2 cellular contexts compared by ENCODE assay signal in the genomic region with DNA sequence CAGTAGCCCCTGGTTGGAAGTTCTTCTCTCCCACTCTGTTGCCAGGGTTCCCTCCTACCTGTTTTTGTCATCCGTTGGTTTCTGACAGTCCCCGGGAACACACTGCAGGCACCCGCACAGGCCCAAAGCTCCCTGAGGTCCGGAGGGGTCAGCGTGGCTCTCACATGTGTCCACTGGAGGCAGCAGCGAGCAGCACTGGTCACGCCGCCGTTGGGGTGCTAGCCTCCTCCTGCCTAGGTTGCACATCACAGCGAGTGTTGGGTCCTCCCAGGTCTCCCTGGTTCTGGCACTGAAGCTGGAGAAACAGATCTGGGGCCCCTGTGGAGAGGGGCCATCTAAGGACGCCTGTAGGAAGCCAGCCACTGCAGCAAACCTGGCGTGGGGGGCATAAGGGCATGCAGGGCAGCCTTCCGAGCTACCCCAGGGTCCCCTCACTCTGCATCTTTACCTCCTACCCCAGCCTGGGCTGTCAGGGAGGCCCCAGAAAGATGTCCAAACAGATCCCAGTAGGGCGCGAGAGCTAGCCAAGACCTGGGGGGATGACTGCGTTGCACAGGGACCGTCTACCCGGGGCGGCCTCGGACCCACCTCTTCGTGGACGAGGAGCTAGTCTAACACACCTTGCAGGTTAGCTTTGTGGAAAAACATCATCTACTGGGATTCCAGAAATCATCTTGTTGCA.
TF ChIP-seq lines count a peak whose summit lies in the region.

No MANE protein-coding gene starts in this region.

TF ChIP-seq in GM12878, 131 proteins besides CTCF, POLR2A, EP300 and RAD21:
- no peak for TF ChIP-seq SMAD5 (IDR thresholded peaks at IDR 0.05; ENCODE audit: low read depth)
- no peak for TF ChIP-seq KDM1A (IDR thresholded peaks at IDR 0.05; ENCODE audit: borderline replicate concordance)
- TF ChIP-seq CREM (IDR thresholded peaks at IDR 0.05; ENCODE audit: low read depth) = no peak
- TF ChIP-seq, protein P1, sequence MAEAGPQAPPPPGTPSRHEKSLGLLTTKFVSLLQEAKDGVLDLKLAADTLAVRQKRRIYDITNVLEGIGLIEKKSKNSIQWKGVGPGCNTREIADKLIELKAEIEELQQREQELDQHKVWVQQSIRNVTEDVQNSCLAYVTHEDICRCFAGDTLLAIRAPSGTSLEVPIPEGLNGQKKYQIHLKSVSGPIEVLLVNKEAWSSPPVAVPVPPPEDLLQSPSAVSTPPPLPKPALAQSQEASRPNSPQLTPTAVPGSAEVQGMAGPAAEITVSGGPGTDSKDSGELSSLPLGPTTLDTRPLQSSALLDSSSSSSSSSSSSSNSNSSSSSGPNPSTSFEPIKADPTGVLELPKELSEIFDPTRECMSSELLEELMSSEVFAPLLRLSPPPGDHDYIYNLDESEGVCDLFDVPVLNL (IDR thresholded peaks at IDR 0.05; ENCODE audit: low read depth, low read length) = no peak
- TF ChIP-seq, protein P2, sequence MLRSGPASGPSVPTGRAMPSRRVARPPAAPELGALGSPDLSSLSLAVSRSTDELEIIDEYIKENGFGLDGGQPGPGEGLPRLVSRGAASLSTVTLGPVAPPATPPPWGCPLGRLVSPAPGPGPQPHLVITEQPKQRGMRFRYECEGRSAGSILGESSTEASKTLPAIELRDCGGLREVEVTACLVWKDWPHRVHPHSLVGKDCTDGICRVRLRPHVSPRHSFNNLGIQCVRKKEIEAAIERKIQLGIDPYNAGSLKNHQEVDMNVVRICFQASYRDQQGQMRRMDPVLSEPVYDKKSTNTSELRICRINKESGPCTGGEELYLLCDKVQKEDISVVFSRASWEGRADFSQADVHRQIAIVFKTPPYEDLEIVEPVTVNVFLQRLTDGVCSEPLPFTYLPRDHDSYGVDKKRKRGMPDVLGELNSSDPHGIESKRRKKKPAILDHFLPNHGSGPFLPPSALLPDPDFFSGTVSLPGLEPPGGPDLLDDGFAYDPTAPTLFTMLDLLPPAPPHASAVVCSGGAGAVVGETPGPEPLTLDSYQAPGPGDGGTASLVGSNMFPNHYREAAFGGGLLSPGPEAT (IDR thresholded peaks at IDR 0.05; ENCODE audit: low read depth) = no peak
- TF ChIP-seq GATAD2B (conservative IDR thresholded peaks at IDR 0.05; ENCODE audit: low read depth) = no peak
- TF ChIP-seq NR2C1 (IDR thresholded peaks at IDR 0.05) = no peak
- TF ChIP-seq ZSCAN29 (IDR thresholded peaks at IDR 0.05) = no peak
- TF ChIP-seq, protein P3, sequence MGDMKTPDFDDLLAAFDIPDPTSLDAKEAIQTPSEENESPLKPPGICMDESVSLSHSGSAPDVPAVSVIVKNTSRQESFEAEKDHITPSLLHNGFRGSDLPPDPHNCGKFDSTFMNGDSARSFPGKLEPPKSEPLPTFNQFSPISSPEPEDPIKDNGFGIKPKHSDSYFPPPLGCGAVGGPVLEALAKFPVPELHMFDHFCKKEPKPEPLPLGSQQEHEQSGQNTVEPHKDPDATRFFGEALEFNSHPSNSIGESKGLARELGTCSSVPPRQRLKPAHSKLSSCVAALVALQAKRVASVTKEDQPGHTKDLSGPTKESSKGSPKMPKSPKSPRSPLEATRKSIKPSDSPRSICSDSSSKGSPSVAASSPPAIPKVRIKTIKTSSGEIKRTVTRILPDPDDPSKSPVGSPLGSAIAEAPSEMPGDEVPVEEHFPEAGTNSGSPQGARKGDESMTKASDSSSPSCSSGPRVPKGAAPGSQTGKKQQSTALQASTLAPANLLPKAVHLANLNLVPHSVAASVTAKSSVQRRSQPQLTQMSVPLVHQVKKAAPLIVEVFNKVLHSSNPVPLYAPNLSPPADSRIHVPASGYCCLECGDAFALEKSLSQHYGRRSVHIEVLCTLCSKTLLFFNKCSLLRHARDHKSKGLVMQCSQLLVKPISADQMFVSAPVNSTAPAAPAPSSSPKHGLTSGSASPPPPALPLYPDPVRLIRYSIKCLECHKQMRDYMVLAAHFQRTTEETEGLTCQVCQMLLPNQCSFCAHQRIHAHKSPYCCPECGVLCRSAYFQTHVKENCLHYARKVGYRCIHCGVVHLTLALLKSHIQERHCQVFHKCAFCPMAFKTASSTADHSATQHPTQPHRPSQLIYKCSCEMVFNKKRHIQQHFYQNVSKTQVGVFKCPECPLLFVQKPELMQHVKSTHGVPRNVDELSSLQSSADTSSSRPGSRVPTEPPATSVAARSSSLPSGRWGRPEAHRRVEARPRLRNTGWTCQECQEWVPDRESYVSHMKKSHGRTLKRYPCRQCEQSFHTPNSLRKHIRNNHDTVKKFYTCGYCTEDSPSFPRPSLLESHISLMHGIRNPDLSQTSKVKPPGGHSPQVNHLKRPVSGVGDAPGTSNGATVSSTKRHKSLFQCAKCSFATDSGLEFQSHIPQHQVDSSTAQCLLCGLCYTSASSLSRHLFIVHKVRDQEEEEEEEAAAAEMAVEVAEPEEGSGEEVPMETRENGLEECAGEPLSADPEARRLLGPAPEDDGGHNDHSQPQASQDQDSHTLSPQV (IDR thresholded peaks at IDR 0.05) = no peak
- no peak for TF ChIP-seq FOXM1 (IDR thresholded peaks at IDR 0.05; ENCODE audit: low read depth, low read length)
- TF ChIP-seq, protein P4, sequence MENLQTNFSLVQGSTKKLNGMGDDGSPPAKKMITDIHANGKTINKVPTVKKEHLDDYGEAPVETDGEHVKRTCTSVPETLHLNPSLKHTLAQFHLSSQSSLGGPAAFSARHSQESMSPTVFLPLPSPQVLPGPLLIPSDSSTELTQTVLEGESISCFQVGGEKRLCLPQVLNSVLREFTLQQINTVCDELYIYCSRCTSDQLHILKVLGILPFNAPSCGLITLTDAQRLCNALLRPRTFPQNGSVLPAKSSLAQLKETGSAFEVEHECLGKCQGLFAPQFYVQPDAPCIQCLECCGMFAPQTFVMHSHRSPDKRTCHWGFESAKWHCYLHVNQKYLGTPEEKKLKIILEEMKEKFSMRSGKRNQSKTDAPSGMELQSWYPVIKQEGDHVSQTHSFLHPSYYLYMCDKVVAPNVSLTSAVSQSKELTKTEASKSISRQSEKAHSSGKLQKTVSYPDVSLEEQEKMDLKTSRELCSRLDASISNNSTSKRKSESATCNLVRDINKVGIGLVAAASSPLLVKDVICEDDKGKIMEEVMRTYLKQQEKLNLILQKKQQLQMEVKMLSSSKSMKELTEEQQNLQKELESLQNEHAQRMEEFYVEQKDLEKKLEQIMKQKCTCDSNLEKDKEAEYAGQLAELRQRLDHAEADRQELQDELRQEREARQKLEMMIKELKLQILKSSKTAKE (IDR thresholded peaks at IDR 0.05; ENCODE audit: low read depth, poor library complexity, severe bottlenecking) = no peak
- no peak for TF ChIP-seq MEF2A (IDR thresholded peaks at IDR 0.05; ENCODE audit: insufficient read depth, low read depth, low read length)

TF ChIP-seq in liver, 16 proteins besides CTCF, POLR2A, EP300 and RAD21:
- TF ChIP-seq, protein P5, sequence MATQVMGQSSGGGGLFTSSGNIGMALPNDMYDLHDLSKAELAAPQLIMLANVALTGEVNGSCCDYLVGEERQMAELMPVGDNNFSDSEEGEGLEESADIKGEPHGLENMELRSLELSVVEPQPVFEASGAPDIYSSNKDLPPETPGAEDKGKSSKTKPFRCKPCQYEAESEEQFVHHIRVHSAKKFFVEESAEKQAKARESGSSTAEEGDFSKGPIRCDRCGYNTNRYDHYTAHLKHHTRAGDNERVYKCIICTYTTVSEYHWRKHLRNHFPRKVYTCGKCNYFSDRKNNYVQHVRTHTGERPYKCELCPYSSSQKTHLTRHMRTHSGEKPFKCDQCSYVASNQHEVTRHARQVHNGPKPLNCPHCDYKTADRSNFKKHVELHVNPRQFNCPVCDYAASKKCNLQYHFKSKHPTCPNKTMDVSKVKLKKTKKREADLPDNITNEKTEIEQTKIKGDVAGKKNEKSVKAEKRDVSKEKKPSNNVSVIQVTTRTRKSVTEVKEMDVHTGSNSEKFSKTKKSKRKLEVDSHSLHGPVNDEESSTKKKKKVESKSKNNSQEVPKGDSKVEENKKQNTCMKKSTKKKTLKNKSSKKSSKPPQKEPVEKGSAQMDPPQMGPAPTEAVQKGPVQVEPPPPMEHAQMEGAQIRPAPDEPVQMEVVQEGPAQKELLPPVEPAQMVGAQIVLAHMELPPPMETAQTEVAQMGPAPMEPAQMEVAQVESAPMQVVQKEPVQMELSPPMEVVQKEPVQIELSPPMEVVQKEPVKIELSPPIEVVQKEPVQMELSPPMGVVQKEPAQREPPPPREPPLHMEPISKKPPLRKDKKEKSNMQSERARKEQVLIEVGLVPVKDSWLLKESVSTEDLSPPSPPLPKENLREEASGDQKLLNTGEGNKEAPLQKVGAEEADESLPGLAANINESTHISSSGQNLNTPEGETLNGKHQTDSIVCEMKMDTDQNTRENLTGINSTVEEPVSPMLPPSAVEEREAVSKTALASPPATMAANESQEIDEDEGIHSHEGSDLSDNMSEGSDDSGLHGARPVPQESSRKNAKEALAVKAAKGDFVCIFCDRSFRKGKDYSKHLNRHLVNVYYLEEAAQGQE (IDR thresholded peaks at IDR 0.05) = no peak
- TF ChIP-seq FOXA2 (IDR thresholded peaks at IDR 0.05) (no peak), NR2F2 (IDR thresholded peaks at IDR 0.05) (no peak), TAF1 (conservative IDR thresholded peaks at IDR 0.05) (no peak), GABPA (IDR thresholded peaks at IDR 0.05 in 1 of 2, conservative IDR thresholded peaks at IDR 0.05 in 1 of 2) (no peak)
- TF ChIP-seq, protein P6, sequence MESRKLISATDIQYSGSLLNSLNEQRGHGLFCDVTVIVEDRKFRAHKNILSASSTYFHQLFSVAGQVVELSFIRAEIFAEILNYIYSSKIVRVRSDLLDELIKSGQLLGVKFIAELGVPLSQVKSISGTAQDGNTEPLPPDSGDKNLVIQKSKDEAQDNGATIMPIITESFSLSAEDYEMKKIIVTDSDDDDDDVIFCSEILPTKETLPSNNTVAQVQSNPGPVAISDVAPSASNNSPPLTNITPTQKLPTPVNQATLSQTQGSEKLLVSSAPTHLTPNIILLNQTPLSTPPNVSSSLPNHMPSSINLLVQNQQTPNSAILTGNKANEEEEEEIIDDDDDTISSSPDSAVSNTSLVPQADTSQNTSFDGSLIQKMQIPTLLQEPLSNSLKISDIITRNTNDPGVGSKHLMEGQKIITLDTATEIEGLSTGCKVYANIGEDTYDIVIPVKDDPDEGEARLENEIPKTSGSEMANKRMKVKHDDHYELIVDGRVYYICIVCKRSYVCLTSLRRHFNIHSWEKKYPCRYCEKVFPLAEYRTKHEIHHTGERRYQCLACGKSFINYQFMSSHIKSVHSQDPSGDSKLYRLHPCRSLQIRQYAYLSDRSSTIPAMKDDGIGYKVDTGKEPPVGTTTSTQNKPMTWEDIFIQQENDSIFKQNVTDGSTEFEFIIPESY (IDR thresholded peaks at IDR 0.05) = no peak
